8 cellular contexts compared by ENCODE assay signal in the genomic region with DNA sequence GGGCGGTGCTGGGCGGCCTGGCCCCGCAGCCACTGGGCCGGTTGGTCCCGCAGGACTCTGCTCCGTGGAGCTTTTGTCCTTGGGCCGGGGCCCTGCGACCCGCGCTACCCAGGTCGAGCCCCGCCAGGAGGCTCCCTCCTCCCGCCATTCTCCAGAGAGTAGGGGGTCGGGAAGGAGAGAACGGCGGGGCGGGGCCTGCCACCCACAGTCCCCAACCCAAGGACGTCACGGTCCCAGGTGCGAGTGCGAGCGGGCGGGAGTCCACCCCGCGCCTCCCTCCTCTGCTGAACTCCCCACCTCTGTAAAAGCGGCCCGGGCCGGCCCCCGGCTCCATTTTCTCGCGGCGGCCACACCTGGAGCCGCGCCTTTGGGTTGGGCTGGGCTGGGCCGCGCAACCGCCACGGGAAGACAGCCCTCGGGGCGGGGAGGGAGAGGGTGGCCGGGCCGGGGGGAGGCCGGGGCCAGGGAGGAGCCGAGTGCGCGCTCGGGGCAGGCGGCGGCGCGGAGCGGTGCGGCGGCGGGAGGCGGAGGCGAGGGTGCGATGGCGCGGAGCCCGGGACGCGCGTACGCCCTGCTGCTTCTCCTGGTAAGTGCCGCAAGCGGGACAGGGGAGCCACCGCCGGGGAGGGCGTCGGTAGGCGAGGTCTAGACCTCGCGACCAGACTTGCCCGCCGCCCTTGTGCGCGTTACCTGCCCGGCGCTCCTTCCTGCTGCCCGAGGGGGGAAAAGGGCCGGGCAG. TPM values are rescaled to one million over a fixed set of nuclear protein-coding genes. Genes with fewer than 3 reads are reported as not detected.
DNase-seq lines count a peak whose midpoint lies in the region; ATAC-seq and TF ChIP-seq lines count a peak whose summit lies in the region.

A gene (plus strand): TSS at position 467 of the 739 bp plus-strand sequence. CDS start 75 bp downstream, at position 542.

- H4K5ac ChIP-seq in IMR-90 (ENCODE audit: low read depth, low read length): no peak within 1 kb of the TSS

- no peaks in the 10 kb centered on the region for H3K9me3 Mint-ChIP-seq in activated CD4-positive, alpha-beta memory T cell treated with anti-CD3 and anti-CD28 coated beads, Interleukin-2, amount 10 ng/mL, durations not matched to agents 7 days and 5 days
- H3K9me3 Mint-ChIP-seq in nephron progenitor cell: no peaks in the 10 kb centered on the region

- H2AK9ac ChIP-seq in IMR-90 (replicated peaks; ENCODE audit: low read depth, low read length, poor library complexity): peak within 1 kb of the TSS; percentile 70

- peak within 1 kb of the TSS; percentile 65 for H3K4me2 ChIP-seq in IMR-90 (ENCODE audit: low read depth, low read length)

- H3K36me3 Mint-ChIP-seq in activated CD4-positive, alpha-beta memory T cell treated with anti-CD3 and anti-CD28 coated beads, Interleukin-2, amount 10 ng/mL, durations not matched to agents 7 days and 5 days (ENCODE audit: low read depth): no peaks in the 10 kb centered on the region
- no peaks in the 10 kb centered on the region for H3K36me3 Mint-ChIP-seq in nephron progenitor cell (ENCODE audit: low read depth)

- TF ChIP-seq CTCF in GM12875 (IDR thresholded peaks at IDR 0.05; ENCODE audit: borderline replicate concordance, insufficient read depth, low read depth, low read length) (no peak), IMR-90 (conservative IDR thresholded peaks at IDR 0.05; ENCODE audit: low read depth, low read length) (no peak), fibroblast of pulmonary artery (IDR thresholded peaks at IDR 0.05; ENCODE audit: low read length, missing control alignments) (no peak), nephron progenitor cell (IDR thresholded peaks at IDR 0.05) (no peak)

- 2% methylated on average over 16 of the region's 82 CpGs; no CpG with 5 or more reads in 1 of the 2 experiments for WGBS in IMR-90 (ENCODE audit: extremely low coverage in 2 of 2, insufficient read length in 1 of 2), 2 experiments

- peak within 1 kb of the TSS; percentile 87 for H2AFZ ChIP-seq in IMR-90 (replicated peaks; ENCODE audit: low read length, poor library complexity)

- H3K4me1 Mint-ChIP-seq in activated CD4-positive, alpha-beta memory T cell treated with anti-CD3 and anti-CD28 coated beads, Interleukin-2, amount 10 ng/mL, durations not matched to agents 7 days and 5 days: peaks cover 3% of the 10 kb centered on the region
- peaks cover 30% of the 10 kb centered on the region for H3K4me1 Mint-ChIP-seq in nephron progenitor cell

- H2BK120ac ChIP-seq in IMR-90 (ENCODE audit: low read depth, low read length): no peak within 1 kb of the TSS

- no peak for TF ChIP-seq POLR2A in IMR-90 (IDR thresholded peaks at IDR 0.05; ENCODE audit: low read depth, low read length)

- no peak within 1 kb of the TSS for H4K91ac ChIP-seq in IMR-90 (ENCODE audit: insufficient read depth, low read depth, low read length)

- H3K9me1 ChIP-seq in IMR-90 (ENCODE audit: insufficient read depth, low read length): no peaks in the 10 kb centered on the region

- H3K18ac ChIP-seq in IMR-90 (ENCODE audit: low read depth, low read length): no peak within 1 kb of the TSS

- no peak within 1 kb of the TSS for H3K27ac ChIP-seq in IMR-90 (ENCODE audit: insufficient read depth, low read length)

- no peaks in the 10 kb centered on the region for H3K4me1 ChIP-seq in IMR-90 (ENCODE audit: control insufficient read depth, insufficient read depth, low read length)

- in situ Hi-C loops in IMR-90 (cut with MboI; ENCODE audit: low sequenced_read_pairs): no loop called here

- BruUV-seq in IMR-90 (replicated peaks; lab: Mats Ljungman, UMichigan): no TSS peak

- no peak within 1 kb of the TSS for H2BK20ac ChIP-seq in IMR-90 (ENCODE audit: low read depth, low read length)

- H2BK15ac ChIP-seq in IMR-90 (ENCODE audit: low read depth, low read length): no peak within 1 kb of the TSS

- no peak within 1 kb of the TSS for H2AK5ac ChIP-seq in IMR-90 (ENCODE audit: low read depth, low read length)

- no peak within 1 kb of the TSS for H3K14ac ChIP-seq in IMR-90 (replicated peaks; ENCODE audit: low read depth, low read length)

- DNase-seq in IMR-90 (no peak), fibroblast of pulmonary artery (ENCODE audit: low read depth) (peak; percentile 43), nephron progenitor cell (peak; percentile 81), NCI-H128 (lab: John Stamatoyannopoulos, UW; ENCODE audit: unreplicated experiment) (no peak), OCI-M1 (lab: John Stamatoyannopoulos, UW) (no peak)
- DNase-seq in activated CD4-positive, alpha-beta memory T cell treated with anti-CD3 and anti-CD28 coated beads, Interleukin-2, amount 10 ng/mL, durations not matched to agents 7 days and 5 days: no peak

- no peaks in the 10 kb centered on the region for H4K20me1 ChIP-seq in IMR-90 (ENCODE audit: insufficient read depth, low read length)

- H3K23ac ChIP-seq in IMR-90 (ENCODE audit: low read depth, low read length): no peak within 1 kb of the TSS

- dilution Hi-C loops in IMR-90 (cut with HindIII; ENCODE audit: low sequenced_read_pairs, unreplicated experiment): no loop called here

- H3K56ac ChIP-seq in IMR-90 (ENCODE audit: extremely low read depth, insufficient read depth, low read length): no peak within 1 kb of the TSS

- intact Hi-C loops in IMR-90 (cut with micrococcal nuclease): no loop called here

- peaks cover 32% of the 10 kb centered on the region for H3K27me3 Mint-ChIP-seq in activated CD4-positive, alpha-beta memory T cell treated with anti-CD3 and anti-CD28 coated beads, Interleukin-2, amount 10 ng/mL, durations not matched to agents 7 days and 5 days
- peaks cover 5% of the 10 kb centered on the region for H3K27me3 Mint-ChIP-seq in nephron progenitor cell (ENCODE audit: low read depth, poor library complexity)

- H3K36me3 ChIP-seq in IMR-90 (ENCODE audit: control insufficient read depth, insufficient read depth, low read length): no peaks in the 10 kb centered on the region

- no peaks in the 10 kb centered on the region for H3K9me3 ChIP-seq in IMR-90 (ENCODE audit: control insufficient read depth, insufficient read depth, low read length)

- ATAC-seq in GM21717 (IDR thresholded peaks at IDR 0.05; ENCODE audit: unreplicated experiment): peak; percentile 36
- peak; percentile 92 for ATAC-seq in IMR-90 (ENCODE audit: low read depth)

- TF ChIP-seq RAD21 in IMR-90 (IDR thresholded peaks at IDR 0.05; ENCODE audit: low read length): no peak

- no peak within 1 kb of the TSS for H3K27ac Mint-ChIP-seq in activated CD4-positive, alpha-beta memory T cell treated with anti-CD3 and anti-CD28 coated beads, Interleukin-2, amount 10 ng/mL, durations not matched to agents 7 days and 5 days
- peak within 1 kb of the TSS; percentile 91 for H3K27ac Mint-ChIP-seq in nephron progenitor cell

- H3K4ac ChIP-seq in IMR-90 (ENCODE audit: low read depth, low read length): no peak within 1 kb of the TSS

- POLR2A ChIA-PET in IMR-90 (lab: Charles Lee; ENCODE audit: unreplicated experiment): no interaction called here
- POLR2A ChIA-PET in activated CD4-positive, alpha-beta memory T cell treated with anti-CD3 and anti-CD28 coated beads, Interleukin-2, amount 10 ng/mL, durations not matched to agents 7 days and 5 days (lab: Charles Lee): no interaction called here

- H3K4me3 ChIP-seq in GM12875 (ENCODE audit: low read depth, low read length) (peak within 1 kb of the TSS; percentile 94), IMR-90 (ENCODE audit: insufficient read depth, low read depth, low read length) (peak within 1 kb of the TSS; percentile 47), fibroblast of pulmonary artery (replicated peaks; ENCODE audit: low read depth, low read length) (peak within 1 kb of the TSS; percentile 86)

- H3K79me1 ChIP-seq in IMR-90 (ENCODE audit: low read depth in 1 of 2, low read length in 2 of 2): no peaks in the 10 kb centered on the region

- H4K8ac ChIP-seq in IMR-90 (ENCODE audit: low read depth in 2 of 2, low read length in 2 of 2): no peak within 1 kb of the TSS

- no peak within 1 kb of the TSS for H3K9ac ChIP-seq in IMR-90 (ENCODE audit: low read depth, low read length)

- peak within 1 kb of the TSS; percentile 53 for H3K4me3 Mint-ChIP-seq in activated CD4-positive, alpha-beta memory T cell treated with anti-CD3 and anti-CD28 coated beads, Interleukin-2, amount 10 ng/mL, durations not matched to agents 7 days and 5 days
- H3K4me3 Mint-ChIP-seq in nephron progenitor cell: peak within 1 kb of the TSS; percentile 97

- peaks cover 9% of the 10 kb centered on the region for H3K27me3 ChIP-seq in IMR-90 (ENCODE audit: control insufficient read depth, insufficient read depth, low read length)

- no peak within 1 kb of the TSS for H2BK5ac ChIP-seq in IMR-90 (ENCODE audit: low read depth, low read length, poor library complexity, severe bottlenecking)

- CTCF ChIA-PET in IMR-90 (lab: Yijun Ruan, JAX): no interaction called here
- CTCF ChIA-PET in activated CD4-positive, alpha-beta memory T cell treated with anti-CD3 and anti-CD28 coated beads, Interleukin-2, amount 10 ng/mL, durations not matched to agents 7 days and 5 days (lab: Charles Lee): no interaction called here

TF ChIP-seq in IMR-90, 13 proteins besides CTCF, POLR2A, EP300 and RAD21:
- no peak for TF ChIP-seq RCOR1 (IDR thresholded peaks at IDR 0.05; ENCODE audit: insufficient replicate concordance, low read length)
- TF ChIP-seq MXI1 (IDR thresholded peaks at IDR 0.05; ENCODE audit: borderline replicate concordance, low read depth, low read length): no peak

RNA-seq across cellular contexts. Expression of the gene that starts here (rescaled TPM):
- total RNA-seq in IMR-90 (2012; rRNA removed): 1.7 and 2.3 TPM in 2 replicates
- polyA plus RNA-seq in IMR-90 (2012; rRNA removed): 1.4 and 1.8 TPM in 2 replicates
- 0.41 and 0.58 TPM in 2 replicates for polyA plus RNA-seq in IMR-90 (2012; cell fraction: cytosol; rRNA removed)
- polyA plus RNA-seq in IMR-90 (2012; cell fraction: nucleus; rRNA removed; ENCODE audit: low replicate concordance): 0.17 and 0.65 TPM in 2 replicates
- total RNA-seq in activated CD4-positive, alpha-beta memory T cell treated with anti-CD3 and anti-CD28 coated beads, Interleukin-2, amount 10 ng/mL, durations not matched to agents 7 days and 5 days: under 1 TPM; 0.10 to 0.13 TPM

Comparison
In these comparisons a context has a peak if more than half of its experiments do, and no peak if none do; other contexts are left out.
1. DNase-seq: peak in fibroblast of pulmonary artery (single experiment) and nephron progenitor cell (single experiment); none in IMR-90 (single experiment), activated CD4-positive, alpha-beta memory T cell treated with anti-CD3 and anti-CD28 coated beads, Interleukin-2, amount 10 ng/mL, durations not matched to agents 7 days and 5 days (single experiment), NCI-H128 (single experiment) and OCI-M1 (single experiment).
2. Peak in every context shown above with its lines, with median percentiles within 50 percentile points of each other: H3K4me3 ChIP-seq.